Comparison of ENCODE assay signal across 1 cellular context in the genomic region with DNA sequence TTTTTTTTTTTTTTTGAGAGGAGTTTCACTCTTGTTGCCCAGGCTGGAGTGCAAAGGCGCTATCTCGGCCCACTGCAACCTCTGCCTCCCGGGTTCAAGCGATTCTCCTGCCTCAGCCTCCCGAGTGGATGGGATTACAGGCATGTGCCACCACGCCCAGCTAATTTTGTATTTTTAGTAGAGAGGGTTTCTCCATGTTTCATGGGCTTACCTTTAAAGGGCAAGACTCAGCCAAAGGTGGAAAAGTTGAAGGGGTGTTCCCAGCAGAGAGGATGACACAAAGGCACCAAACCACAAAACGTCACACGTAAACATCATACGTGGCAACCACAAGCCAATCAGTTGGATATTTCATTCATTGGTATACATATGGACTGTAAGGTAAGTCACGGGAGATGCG.
TF ChIP-seq lines count a peak whose summit lies in the region.

No MANE protein-coding gene starts in this region.

TF ChIP-seq in GM12878, 131 proteins besides CTCF, POLR2A, EP300 and RAD21:
- TF ChIP-seq ATF7 (IDR thresholded peaks at IDR 0.05; ENCODE audit: low read depth), result peak; percentile 74
- peak; percentile 74; the same call in 1 of the 2 replicates for TF ChIP-seq FOXK2 (IDR thresholded peaks at IDR 0.05)
- TF ChIP-seq CREB1 (IDR thresholded peaks at IDR 0.05; ENCODE audit: low read depth), result peak; percentile 78
- peak; percentile 30; the same call in 1 of the 2 replicates for TF ChIP-seq CREM (IDR thresholded peaks at IDR 0.05; ENCODE audit: low read depth)
- TF ChIP-seq BHLHE40 (IDR thresholded peaks at IDR 0.05; ENCODE audit: borderline replicate concordance in 1 of 2, low read depth in 2 of 2, low read length in 1 of 2), result peak in 1 of 2 experiments; percentile 21; a peak in 1 of 4 replicates
- peak; percentile 86 for TF ChIP-seq RUNX3 (IDR thresholded peaks at IDR 0.05; ENCODE audit: low read length)
